In the genomic region with DNA sequence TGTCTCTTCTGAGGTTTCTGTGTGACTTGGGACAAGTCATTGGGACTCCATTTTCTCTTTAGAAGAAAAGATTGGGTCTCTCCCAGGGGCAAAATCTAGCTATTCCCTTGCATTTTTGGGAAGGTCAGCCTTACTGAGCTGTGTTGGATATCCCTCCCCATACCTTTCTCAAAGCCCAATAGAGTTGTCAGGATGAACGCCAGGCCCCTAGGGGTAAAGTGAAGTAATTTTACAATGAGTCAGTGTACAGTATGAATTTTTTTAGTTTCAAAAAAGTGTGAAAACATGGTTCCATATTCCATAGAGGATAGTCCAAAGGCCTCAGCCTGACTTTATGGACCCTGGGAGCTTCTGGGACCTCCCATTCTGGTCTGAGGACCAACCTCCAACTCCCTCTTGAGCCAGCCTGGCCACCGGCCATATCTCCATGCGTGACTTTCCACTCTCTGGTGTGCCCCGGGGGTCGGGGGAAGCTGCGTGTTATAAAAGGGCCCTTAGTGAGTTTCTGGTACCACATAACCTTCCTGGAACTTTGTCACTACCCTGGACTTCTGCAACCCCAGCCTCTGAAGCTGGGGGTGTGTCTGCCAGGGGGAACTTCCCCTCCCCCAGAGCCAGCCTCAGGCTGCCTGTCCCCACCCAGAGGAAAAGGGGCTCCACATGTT, we compare ENCODE assay signal across 22 cellular contexts. TPM values are rescaled to one million over a fixed set of nuclear protein-coding genes. Genes with fewer than 3 reads are reported as not detected.
DNase-seq lines count a peak whose midpoint lies in the region; ATAC-seq, FAIRE-seq and TF ChIP-seq lines count a peak whose summit lies in the region.
"Had no signal": no experiment of that assay in that cellular context is flagged by ENCODE, and none has a peak within 500 bp of the region (broad histone marks: within the 10 kb centered on the region; RNA-seq: fewer than 3 reads in every experiment).

No MANE protein-coding gene starts in this region.

- H3K9me3 ChIP-seq in duodenal mucosa (ENCODE audit: control insufficient read depth in 1 of 2, low read length in 2 of 2), result no peaks in the 10 kb centered on the region
- H3K9me3 ChIP-seq in muscle layer of duodenum (ENCODE audit: control insufficient read depth in 1 of 2, low read length in 2 of 2), result no peaks in the 10 kb centered on the region

- H3K27ac ChIP-seq in duodenal mucosa (ENCODE audit: low read depth, low read length), result no peak overlapping the region
- H3K27ac ChIP-seq in muscle layer of duodenum (ENCODE audit: low read length), result peak overlapping the region; percentile 36

- H3K27me3 ChIP-seq in duodenal mucosa (ENCODE audit: control insufficient read depth in 1 of 2, insufficient read depth in 2 of 2, low read length in 2 of 2), result no peaks in the 10 kb centered on the region
- H3K27me3 ChIP-seq in muscle layer of duodenum (ENCODE audit: low read depth, low read length), result no peaks in the 10 kb centered on the region

- DNase-seq in AG10803 (ENCODE audit: low read depth) (peak; percentile 13), M059J (ENCODE audit: low read depth) (peak; percentile 30), RCC 7860 (ENCODE audit: low spot score) (no peak), AML-193 (lab: John Stamatoyannopoulos, UW) (no peak)
- DNase-seq: ACHN; activated CD4-positive, alpha-beta T cell treated with anti-CD3 and anti-CD28 coated beads, Interleukin-2, amount 10 ng/mL, durations not matched to agents 24 days and 14 days; activated CD8-positive, alpha-beta memory T cell treated with anti-CD3 and anti-CD28 coated beads, Interleukin-2, amount 50 U/mL, for 48 hours; activated gamma-delta T cell treated with Interleukin-2 at 50 U/mL for 16 hours; CD4-positive, alpha-beta memory T cell; cortex of kidney; mesendoderm; NCI-H1930; NCI-H446 treated with DMSO at 0.1 percent for 48 hours; nephron progenitor cell; stimulated activated CD8-positive, alpha-beta memory T cell treated with anti-CD3 and anti-CD28 coated beads, Interleukin-4, amount 100 ng/mL, for 48 hours; substantia nigra had no signal

- H3K4me3 ChIP-seq in AG10803 (ENCODE audit: low read length), result no peak overlapping the region
- peak overlapping the region; percentile 37 to 57 for H3K4me3 ChIP-seq in duodenal mucosa (ENCODE audit: low read depth in 1 of 2, low read length in 2 of 2)
- no peak overlapping the region for H3K4me3 ChIP-seq in muscle layer of duodenum (ENCODE audit: low read depth in 1 of 2, low read length in 2 of 2)

- peak overlapping the region; percentile 18 to 41 for H3K9ac ChIP-seq in duodenal mucosa (ENCODE audit: low read depth in 1 of 2, low read length in 2 of 2)

- FAIRE-seq in RCC 7860 (lab: Jason Lieb, UNC), result no peak
- FAIRE-seq: frontal cortex, TTC549 had no signal

- ATAC-seq in HG03460 (IDR thresholded peaks at IDR 0.05; ENCODE audit: unreplicated experiment) (no peak), HG03442 (IDR thresholded peaks at IDR 0.05; ENCODE audit: unreplicated experiment) (no peak)

- peak; percentile 15; the same call in 1 of the 2 replicates for TF ChIP-seq CTCF in AG10803 (conservative IDR thresholded peaks at IDR 0.05; ENCODE audit: low read length)

- H3K4me1 ChIP-seq in duodenal mucosa (ENCODE audit: control insufficient read depth in 1 of 2, insufficient read depth in 2 of 2, low read length in 2 of 2), result peaks cover 64 to 75% of the 10 kb centered on the region in 2 donors
- peaks cover 22 to 25% of the 10 kb centered on the region in 2 donors for H3K4me1 ChIP-seq in muscle layer of duodenum (ENCODE audit: control insufficient read depth in 1 of 2, insufficient read depth in 2 of 2, low read length in 2 of 2)

- H3K36me3 ChIP-seq in duodenal mucosa (ENCODE audit: control insufficient read depth in 1 of 2, insufficient read depth in 2 of 2, low read length in 2 of 2), result no peaks in the 10 kb centered on the region
- no peaks in the 10 kb centered on the region for H3K36me3 ChIP-seq in muscle layer of duodenum (ENCODE audit: control insufficient read depth in 1 of 2, insufficient read depth in 2 of 2, low read length in 2 of 2)

RNA-seq across cellular contexts. Expression of a gene that starts 52.5 kb away (rescaled TPM):
- total RNA-seq in M059J (2014; rRNA removed; shearing (Covaris generic)), result 3.1 and 5.6 TPM in 2 replicates
- total RNA-seq: activated CD4-positive, alpha-beta T cell treated with anti-CD3 and anti-CD28 coated beads, Interleukin-2, amount 10 ng/mL, durations not matched to agents 24 days and 14 days had no signal

Comparison
In these comparisons a context has a peak if more than half of its experiments do, and no peak if none do; other contexts are left out.
1. DNase-seq: peak in AG10803 (single experiment) and M059J (single experiment); none in RCC 7860 (single experiment) and AML-193 (0 of 2).
2. H3K4me3 ChIP-seq: peak in duodenal mucosa (2 of 2); none in AG10803 (single experiment) and muscle layer of duodenum (0 of 2).